Comparison of ENCODE assay signal across 8 cellular contexts in the genomic region with DNA sequence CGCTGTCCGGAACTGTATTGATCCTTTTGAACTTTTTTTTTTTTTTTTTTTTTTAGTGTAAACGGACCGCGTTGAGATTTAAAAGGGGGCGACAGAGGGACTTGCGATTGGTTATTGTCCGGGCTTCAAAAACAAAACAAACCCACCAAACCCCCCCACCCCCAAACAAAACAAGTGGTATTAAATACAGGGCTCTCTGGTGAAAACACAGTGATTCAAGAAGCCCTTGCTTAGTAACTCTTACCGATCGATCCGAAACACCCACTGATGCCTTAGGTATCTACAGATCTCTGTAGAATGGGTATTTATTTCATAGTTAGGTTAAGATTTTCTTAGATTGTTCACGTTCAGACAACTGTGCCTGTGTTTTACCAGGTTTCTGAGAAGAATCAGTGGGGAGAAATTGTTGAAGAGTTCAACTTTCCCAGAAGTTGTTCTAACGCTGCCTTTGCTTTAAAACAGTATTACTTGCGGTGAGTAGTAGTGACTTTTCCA.
DNase-seq lines count a peak whose midpoint lies in the region; ATAC-seq and TF ChIP-seq lines count a peak whose summit lies in the region.

No MANE protein-coding gene starts in this region.

- peak overlapping the region; percentile 87 to 93 for H3K4me3 Mint-ChIP-seq in stimulated activated naive B cell treated with anti-CD40 and anti-IgM and Interleukin-4, amounts not matched to agents 10 μg/mL and 1 μg/mL and 100 μg/mL, for 72 hours

- no peaks in the 10 kb centered on the region for H3K27me3 Mint-ChIP-seq in stimulated activated naive B cell treated with anti-CD40 and anti-IgM and Interleukin-4, amounts not matched to agents 10 μg/mL and 1 μg/mL and 100 μg/mL, for 72 hours

- H3K27me3 ChIP-seq in layer of hippocampus (ENCODE audit: control insufficient read depth, insufficient read depth, low read length) = no peaks in the 10 kb centered on the region

- in situ Hi-C loops in astrocyte of the spinal cord (cut with HindIII; ENCODE audit: low sequenced_read_pairs) = no loop called here

- ATAC-seq in stimulated activated naive B cell treated with anti-CD40 and anti-IgM and Interleukin-4, amounts not matched to agents 10 μg/mL and 1 μg/mL and 100 μg/mL, for 72 hours (replicated peaks) = no peak

- H3K36me3 Mint-ChIP-seq in stimulated activated naive B cell treated with anti-CD40 and anti-IgM and Interleukin-4, amounts not matched to agents 10 μg/mL and 1 μg/mL and 100 μg/mL, for 72 hours = peaks cover 13 to 18% of the 10 kb centered on the region in 2 donors

- TF ChIP-seq CTCF in astrocyte of the spinal cord (IDR thresholded peaks at IDR 0.05; ENCODE audit: low read depth, low read length) = no peak

- no peaks in the 10 kb centered on the region for H3K9me3 Mint-ChIP-seq in stimulated activated naive B cell treated with anti-CD40 and anti-IgM and Interleukin-4, amounts not matched to agents 10 μg/mL and 1 μg/mL and 100 μg/mL, for 72 hours

- H3K4me1 Mint-ChIP-seq in stimulated activated naive B cell treated with anti-CD40 and anti-IgM and Interleukin-4, amounts not matched to agents 10 μg/mL and 1 μg/mL and 100 μg/mL, for 72 hours = peaks cover 8 to 35% of the 10 kb centered on the region in 2 donors

- DNase-seq in activated T-cell treated with anti-CD3 and anti-CD28 coated beads for 24 hours (ENCODE audit: low read depth) (peak; percentile 16), activated T-cell treated with anti-CD3 and anti-CD28 coated beads for 4 hours (no peak), NCI-H748 treated with DMSO at 0.1 percent for 48 hours (lab: John Stamatoyannopoulos, UW) (peak; percentile 41), astrocyte of the spinal cord (ENCODE audit: low read depth, low spot score) (peak; percentile 63), GM19240 (ENCODE audit: insufficient read length, low spot score) (no peak)
- DNase-seq in stimulated activated naive B cell treated with anti-CD40 and anti-IgM and Interleukin-4, amounts not matched to agents 10 μg/mL and 1 μg/mL and 100 μg/mL, for 72 hours = no peak
- DNase-seq in activated effector memory CD4-positive, alpha-beta T cell treated with Interleukin-2 at 50 U/mL for 16 hours = no peak

- peak overlapping the region; percentile 87 for H3K4me3 ChIP-seq in astrocyte of the spinal cord (ENCODE audit: low read depth, low read length)

- H3K27ac Mint-ChIP-seq in stimulated activated naive B cell treated with anti-CD40 and anti-IgM and Interleukin-4, amounts not matched to agents 10 μg/mL and 1 μg/mL and 100 μg/mL, for 72 hours = peak overlapping the region; percentile 90

- peak overlapping the region; percentile 89 for H3K27ac ChIP-seq in layer of hippocampus (ENCODE audit: low read depth, low read length)

Comparison
In these comparisons a context has a peak if more than half of its experiments do, and no peak if none do; other contexts are left out.
1. DNase-seq: peak in activated T-cell treated with anti-CD3 and anti-CD28 coated beads for 24 hours (single experiment), NCI-H748 treated with DMSO at 0.1 percent for 48 hours (single experiment) and astrocyte of the spinal cord (single experiment); none in activated T-cell treated with anti-CD3 and anti-CD28 coated beads for 4 hours (single experiment), stimulated activated naive B cell treated with anti-CD40 and anti-IgM and Interleukin-4, amounts not matched to agents 10 μg/mL and 1 μg/mL and 100 μg/mL, for 72 hours (single experiment), activated effector memory CD4-positive, alpha-beta T cell treated with Interleukin-2 at 50 U/mL for 16 hours (single experiment) and GM19240 (single experiment).